Comparison of ENCODE assay signal across 13 cellular contexts in the genomic region with DNA sequence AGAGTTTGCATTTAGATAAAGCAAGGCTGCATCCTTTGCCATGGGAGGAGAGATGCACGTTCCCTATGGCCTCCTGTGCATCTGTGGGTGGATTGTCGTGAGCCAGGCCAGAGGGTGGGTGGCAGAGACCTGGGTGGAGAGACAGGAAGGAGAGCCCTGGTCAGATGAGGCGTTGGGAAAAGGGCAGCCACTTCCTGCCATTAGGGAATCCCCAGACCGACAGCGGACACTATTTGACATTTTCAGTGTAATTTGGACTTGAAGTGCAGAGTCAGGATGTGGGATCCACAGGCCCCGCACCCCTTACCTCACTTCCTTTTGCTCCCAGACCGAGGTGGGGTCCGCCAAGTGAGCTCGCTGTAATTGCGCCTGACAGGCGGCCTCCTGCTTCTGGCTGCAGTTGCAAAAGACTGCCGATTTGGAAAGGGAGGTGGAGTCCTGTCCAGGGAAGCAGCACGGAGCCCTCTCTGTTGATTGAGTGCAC.
DNase-seq lines count a peak whose midpoint lies in the region; ATAC-seq, FAIRE-seq and TF ChIP-seq lines count a peak whose summit lies in the region.
"Had no signal": no experiment of that assay in that cellular context is flagged by ENCODE, and none has a peak within 500 bp of the region (broad histone marks: within the 10 kb centered on the region; RNA-seq: fewer than 3 reads in every experiment).

No MANE protein-coding gene starts in this region.

- no peak for TF ChIP-seq CTCF in dorsolateral prefrontal cortex (IDR thresholded peaks at IDR 0.05 in 54 of 56, conservative IDR thresholded peaks at IDR 0.05 in 2 of 56; ENCODE audit: low read depth in 1 of 56, partially characterized antibody in 56 of 56)

- no peaks in the 10 kb centered on the region for H3K27me3 ChIP-seq in dorsolateral prefrontal cortex
- H3K27me3 ChIP-seq: MG63 had no signal

- peak; percentile 42 for ATAC-seq in Right ventricle myocardium superior (ENCODE audit: poor library complexity)
- no peak for ATAC-seq in Right ventricle myocardium inferior
- no peak for ATAC-seq in HG02981 (IDR thresholded peaks at IDR 0.05; ENCODE audit: unreplicated experiment)

- FAIRE-seq in urothelium cell line (lab: Jason Lieb, UNC) (peak; percentile 56), RCC 7860 (lab: Jason Lieb, UNC) (no peak)
- FAIRE-seq: H54 had no signal

- H3K27ac ChIP-seq in dorsolateral prefrontal cortex = peak overlapping the region in 32 of 59 donors; percentile 2 to 96 (median 50)

- intact Hi-C loops in Right ventricle myocardium superior (cut with DNase I) = no loop called here
- intact Hi-C loops in Right ventricle myocardium inferior (cut with DNase I) = no loop called here
- intact Hi-C loops in dorsolateral prefrontal cortex (cut with DNase I) = loop anchor here (10.0 kb wide), 2 partner anchors 541 to 1141 kb away; partner anchors contain the start of gene CYP26B1 (in 1 of the 2)

- peak; percentile 50 for DNase-seq in Right ventricle myocardium superior
- DNase-seq in Right ventricle myocardium inferior (ENCODE audit: missing footprints) = no peak
- peak in 7 of 10 donors; percentile 2 to 44 (median 24) for DNase-seq in dorsolateral prefrontal cortex
- DNase-seq in mesenteric fat pad (ENCODE audit: low spot score) = peak; percentile 82
- DNase-seq in urothelium cell line (ENCODE audit: low spot score) = no peak
- DNase-seq in RCC 7860 (ENCODE audit: low spot score) = no peak
- no peak for DNase-seq in SKM-1 treated with dmso at 0.1 percent for 144 hours (lab: John Stamatoyannopoulos, UW; ENCODE audit: unreplicated experiment)
- DNase-seq: DMS79 treated with DMSO at 0.1 percent for 48 hours, foreskin melanocyte, MG63, OCI-M1 had no signal

- no peak overlapping the region for H3K4me3 ChIP-seq in dorsolateral prefrontal cortex
- H3K4me3 ChIP-seq: MG63 had no signal

Comparison
In these comparisons a context has a peak if more than half of its experiments do, and no peak if none do; other contexts are left out.
1. DNase-seq: peak in Right ventricle myocardium superior (single experiment), dorsolateral prefrontal cortex (7 of 10) and mesenteric fat pad (single experiment); none in Right ventricle myocardium inferior (single experiment), urothelium cell line (single experiment), RCC 7860 (single experiment) and SKM-1 treated with dmso at 0.1 percent for 144 hours (single experiment).
2. intact Hi-C loops: an anchor here in dorsolateral prefrontal cortex (10.0 kb wide); none called in Right ventricle myocardium superior and Right ventricle myocardium inferior.